1 cellular context compared by ENCODE assay signal in the genomic region with DNA sequence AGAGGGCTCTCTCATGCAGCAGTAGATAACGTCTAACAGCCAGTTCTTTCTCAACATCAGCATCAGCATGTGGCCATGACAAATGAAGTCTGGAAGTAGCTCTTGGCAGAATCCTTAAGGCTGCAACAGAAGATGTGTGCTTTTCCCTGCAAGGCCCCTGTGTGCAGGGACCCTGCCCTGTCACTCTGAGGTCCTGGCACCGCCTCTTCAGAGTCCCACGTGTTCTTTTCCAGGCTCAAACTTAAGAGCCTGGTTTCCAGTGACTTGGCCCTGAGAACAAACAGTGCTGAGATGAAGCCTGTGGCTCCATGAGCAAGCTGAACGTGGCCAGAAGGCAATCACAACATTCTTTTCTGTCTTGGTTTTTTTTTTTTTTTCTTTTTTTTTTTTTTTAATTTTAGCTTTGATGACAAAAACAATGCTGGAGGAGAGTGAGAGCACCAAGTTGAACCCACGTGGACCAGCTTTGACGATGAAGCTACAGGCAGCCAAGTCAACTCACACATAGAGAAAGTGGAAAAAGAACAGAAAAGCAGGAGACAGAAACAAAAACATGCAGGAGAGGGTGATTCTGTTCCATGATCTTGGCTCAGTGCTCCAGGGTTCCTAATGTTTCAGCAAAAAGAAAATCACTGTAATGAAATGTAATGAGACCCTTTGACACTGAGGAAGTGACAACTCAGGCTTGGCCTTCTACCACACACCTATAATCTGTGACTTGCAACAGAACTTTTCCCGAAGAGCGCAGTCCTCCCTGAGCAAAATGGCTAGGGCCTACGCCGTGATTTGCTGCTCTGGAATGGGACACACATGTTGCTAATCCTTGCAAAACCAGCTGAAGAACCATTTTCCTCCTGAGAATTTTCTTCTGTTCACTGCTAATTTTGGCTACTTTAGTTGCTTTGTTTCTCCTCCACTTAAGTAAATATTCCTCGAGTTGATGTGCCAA.
TF ChIP-seq lines count a peak whose summit lies in the region.

No MANE protein-coding gene starts in this region.

TF ChIP-seq in IMR-90, 13 proteins besides CTCF, POLR2A, EP300 and RAD21 (continued from another document):
- TF ChIP-seq NFE2L2 (IDR thresholded peaks at IDR 0.05; ENCODE audit: low read depth, low read length) (no peak), FOS (IDR thresholded peaks at IDR 0.05; ENCODE audit: low read depth, low read length) (no peak)
